ENCODE assay signal across 17 cellular contexts in genomic region chr2:74223941-74224770, GRCh38. TPM values are rescaled to one million over a fixed set of nuclear protein-coding genes. Genes with fewer than 3 reads are reported as not detected.
DNase-seq lines count a peak whose midpoint lies in the region; TF ChIP-seq lines count a peak whose summit lies in the region.
"Had no signal": no experiment of that assay in that cellular context is flagged by ENCODE, and none has a peak within 500 bp of the region (broad histone marks: within the 10 kb centered on the region; RNA-seq: fewer than 3 reads in every experiment).

No MANE protein-coding gene starts in this region.

- H3K4me3 ChIP-seq in ACC112 (ENCODE audit: low read depth, low read length) = no peak overlapping the region
- H3K4me3 ChIP-seq in fibroblast of mammary gland (ENCODE audit: control insufficient read depth, low read depth, low read length) = no peak overlapping the region
- no peak overlapping the region for H3K4me3 ChIP-seq in ovary
- H3K4me3 ChIP-seq: BLaER1, cardiac muscle cell, suprapubic skin had no signal

- peaks cover 20% of the 10 kb centered on the region for H3K36me3 Mint-ChIP-seq in activated CD4-positive, alpha-beta memory T cell treated with anti-CD3 and anti-CD28 coated beads for 36 hours
- H3K36me3 Mint-ChIP-seq in immature natural killer cell = peaks cover 0 to 2% (median 0%) of the 10 kb centered on the region in 3 donors

- no peaks in the 10 kb centered on the region for H3K27me3 Mint-ChIP-seq in activated CD4-positive, alpha-beta memory T cell treated with anti-CD3 and anti-CD28 coated beads for 36 hours
- peaks cover 0 to 8% (median 0%) of the 10 kb centered on the region in 3 donors for H3K27me3 Mint-ChIP-seq in immature natural killer cell (ENCODE audit: low read depth in 3 of 3)

- WGBS in ovary, 3 donors = 93 to 97% (median 93%) methylated on average over 8 of the region's 8 CpGs

- H3K27me3 ChIP-seq in ACC112 (ENCODE audit: insufficient read depth, low read length) (no peaks in the 10 kb centered on the region), ovary (no peaks in the 10 kb centered on the region)
- H3K27me3 ChIP-seq: BLaER1, cardiac muscle cell, suprapubic skin had no signal

- peaks cover 4% of the 10 kb centered on the region for H3K4me1 Mint-ChIP-seq in activated CD4-positive, alpha-beta memory T cell treated with anti-CD3 and anti-CD28 coated beads for 36 hours (ENCODE audit: low read depth)
- H3K4me1 Mint-ChIP-seq in immature natural killer cell = no peaks in the 10 kb centered on the region

- H3K4me1 ChIP-seq in ACC112 (ENCODE audit: control insufficient read depth, insufficient read depth, low read length, unreplicated experiment) (peaks cover 11% of the 10 kb centered on the region), ovary (ENCODE audit: insufficient read depth) (peaks cover 1% of the 10 kb centered on the region)

- POLR2A ChIA-PET in activated CD4-positive, alpha-beta memory T cell treated with anti-CD3 and anti-CD28 coated beads for 36 hours (lab: Charles Lee) = no interaction called here

- no peak overlapping the region for H2AFZ ChIP-seq in ACC112 (ENCODE audit: low read length, unreplicated experiment)
- H2AFZ ChIP-seq: parathyroid adenoma had no signal

- TF ChIP-seq CTCF in fibroblast of mammary gland (conservative IDR thresholded peaks at IDR 0.05; ENCODE audit: control insufficient read depth, insufficient read depth, low read depth, low read length) (no peak), ovary (IDR thresholded peaks at IDR 0.05) (no peak)

- intact Hi-C loops in activated CD4-positive, alpha-beta memory T cell treated with anti-CD3 and anti-CD28 coated beads for 36 hours (cut with micrococcal nuclease) = no loop called here
- intact Hi-C loops in ovary (cut with DNase I) = no loop called here

- H3K4me3 Mint-ChIP-seq in activated CD4-positive, alpha-beta memory T cell treated with anti-CD3 and anti-CD28 coated beads for 36 hours = no peak overlapping the region
- H3K4me3 Mint-ChIP-seq in immature natural killer cell = no peak overlapping the region

- CTCF ChIA-PET in activated CD4-positive, alpha-beta memory T cell treated with anti-CD3 and anti-CD28 coated beads for 36 hours (lab: Charles Lee) = no interaction called here

- no peaks in the 10 kb centered on the region for H3K79me2 ChIP-seq in ACC112 (ENCODE audit: control insufficient read depth, insufficient read depth, low read length, unreplicated experiment)
- H3K79me2 ChIP-seq: parathyroid adenoma had no signal

- H3K36me3 ChIP-seq in ACC112 (ENCODE audit: insufficient read depth, low read length) = peaks cover 4% of the 10 kb centered on the region; the same call in 1 of the 2 replicates
- no peaks in the 10 kb centered on the region for H3K36me3 ChIP-seq in ovary
- H3K36me3 ChIP-seq: cardiac muscle cell had no signal

- TF ChIP-seq EP300 in ovary (IDR thresholded peaks at IDR 0.05) = no peak

- peak overlapping the region; percentile 30 for H3K27ac Mint-ChIP-seq in activated CD4-positive, alpha-beta memory T cell treated with anti-CD3 and anti-CD28 coated beads for 36 hours
- H3K27ac Mint-ChIP-seq in immature natural killer cell = peak overlapping the region in 1 of 6 donors; percentile 14

- DNase-seq in EH (ENCODE audit: low read depth) (peak; percentile 50), fibroblast of mammary gland (ENCODE audit: low read depth) (peak; percentile 31), DMS 273 (lab: John Stamatoyannopoulos, UW; ENCODE audit: unreplicated experiment) (no peak), ovary (no peak), NCI-H524 treated with DMSO at 0.1 percent for 48 hours (lab: John Stamatoyannopoulos, UW) (no peak), immature natural killer cell (no peak)
- no peak for DNase-seq in activated CD4-positive, alpha-beta memory T cell treated with anti-CD3 and anti-CD28 coated beads for 36 hours
- DNase-seq: DMS79 treated with DMSO at 0.1 percent for 48 hours; NCI-H2107; Right ventricle myocardium superior; stimulated activated CD4-positive, alpha-beta T cell treated with anti-CD3 and anti-CD28 coated beads, Interleukin-12 subunit alpha, Interleukin-12 subunit beta, amount 100 ng/mL, for 4 hours had no signal

- no peaks in the 10 kb centered on the region for H3K9me3 Mint-ChIP-seq in activated CD4-positive, alpha-beta memory T cell treated with anti-CD3 and anti-CD28 coated beads for 36 hours
- H3K9me3 Mint-ChIP-seq in immature natural killer cell = no peaks in the 10 kb centered on the region
- H3K9me3 Mint-ChIP-seq: activated naive CD4-positive, alpha-beta T cell treated with anti-CD3 and anti-CD28 coated beads, Interleukin-2, amount 50 U/mL, for 72 hours had no signal

- TF ChIP-seq POLR2A in ovary (IDR thresholded peaks at IDR 0.05) = no peak

- H3K9me3 ChIP-seq in ovary = no peaks in the 10 kb centered on the region
- H3K9me3 ChIP-seq: BLaER1, suprapubic skin had no signal

- H3K27ac ChIP-seq in ACC112 (ENCODE audit: low read depth, low read length) (peak overlapping the region; percentile 59; the same call in 1 of the 2 replicates), ovary (no peak overlapping the region)
- H3K27ac ChIP-seq: BLaER1, cardiac muscle cell, parathyroid adenoma, suprapubic skin had no signal

RNA-seq across cellular contexts. Expression of gene MTHFD2, which starts 25.7 kb away (rescaled TPM):
- total RNA-seq in activated CD4-positive, alpha-beta memory T cell treated with anti-CD3 and anti-CD28 coated beads for 36 hours = 100 to 1,000 TPM; 518 to 525 TPM
- total RNA-seq in ovary = 100 to 1,000 TPM in 1 of 7 donors, 10 to 100 TPM in 5, 1 to 10 TPM in 1; 6.5 to 229 (median 20.4) TPM
- polyA plus RNA-seq in ovary (10 to 100 TPM; 23.4 to 60.4 TPM), immature natural killer cell (10 to 100 TPM; 20.3 to 25.8 (median 20.4) TPM)

RNA-seq across cellular contexts. Expression of gene MOB1A, which starts 45.5 kb away (rescaled TPM):
- 100 to 1,000 TPM; 159 to 170 TPM for total RNA-seq in activated CD4-positive, alpha-beta memory T cell treated with anti-CD3 and anti-CD28 coated beads for 36 hours
- total RNA-seq in ovary = 100 to 1,000 TPM in 3 of 7 donors, 10 to 100 TPM in 4; 63.9 to 122 (median 94.5) TPM
- polyA plus RNA-seq in ovary = 10 to 100 TPM; 31.6 to 53.6 TPM
- 100 to 1,000 TPM; 198 to 215 (median 208) TPM for polyA plus RNA-seq in immature natural killer cell

Comparison
In these comparisons a context has a peak if more than half of its experiments do, and no peak if none do; other contexts are left out.
1. DNase-seq: peak in EH (single experiment) and fibroblast of mammary gland (single experiment); none in activated CD4-positive, alpha-beta memory T cell treated with anti-CD3 and anti-CD28 coated beads for 36 hours (single experiment), DMS 273 (single experiment), ovary (0 of 5), NCI-H524 treated with DMSO at 0.1 percent for 48 hours (single experiment) and immature natural killer cell (0 of 3).